Comparison of ENCODE assay signal across 1 cellular context in the genomic region with DNA sequence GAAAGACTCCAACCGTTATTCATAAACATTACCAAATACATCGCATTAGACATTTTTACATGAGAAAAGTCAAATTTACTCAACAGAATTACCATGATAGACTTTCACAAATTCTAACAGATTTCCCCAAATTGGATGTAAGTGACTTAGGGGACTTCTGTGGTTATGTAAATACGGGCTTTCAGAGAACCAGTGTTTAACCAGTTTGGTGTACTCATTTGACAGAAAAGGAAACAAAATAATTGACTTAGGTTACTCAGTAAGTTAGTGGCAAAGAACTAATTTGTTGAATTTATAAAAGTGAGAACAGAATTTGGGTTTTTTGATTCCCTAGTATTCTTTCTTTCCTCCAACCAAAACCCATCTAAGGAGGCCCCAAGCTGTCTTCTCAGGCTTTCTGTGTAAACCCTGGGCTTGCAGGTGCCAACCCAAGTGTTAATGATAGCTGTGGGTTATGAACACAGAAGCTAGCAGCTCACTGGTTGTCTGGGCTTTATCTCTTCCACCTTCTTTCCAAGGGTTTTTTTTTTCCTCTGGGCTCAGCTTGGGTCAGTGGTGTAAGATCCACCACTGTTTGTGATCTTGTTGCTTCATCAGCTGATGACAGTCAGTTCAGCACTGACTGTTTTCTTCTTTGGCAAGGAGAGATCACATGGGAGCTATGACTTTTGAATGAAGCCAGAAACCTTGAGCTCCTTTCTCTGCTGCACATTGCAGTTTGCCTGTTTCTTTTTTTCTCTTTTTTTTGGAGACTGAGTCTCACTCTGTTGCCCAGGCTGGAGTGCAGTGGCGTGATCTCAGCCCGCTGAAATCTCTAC.
A peak's percentile ranks its signal among the peaks of the same experiment; 100 is the strongest.
TF ChIP-seq lines count a peak whose summit lies in the region.

No MANE protein-coding gene starts in this region.

TF ChIP-seq in GM12878, 131 proteins besides CTCF, POLR2A, EP300 and RAD21 (continued from another document):
- TF ChIP-seq NRF1 (conservative IDR thresholded peaks at IDR 0.05; ENCODE audit: low read depth, low read length) (no peak), ZBED1 (IDR thresholded peaks at IDR 0.05; ENCODE audit: borderline replicate concordance) (no peak), SREBF1 (IDR thresholded peaks at IDR 0.05; ENCODE audit: low read length) (no peak), PAX5 (IDR thresholded peaks at IDR 0.05; ENCODE audit: borderline replicate concordance, low read depth, low read length) (no peak), MEF2A (IDR thresholded peaks at IDR 0.05; ENCODE audit: insufficient read depth, low read depth, low read length) (0 out of 2 replicates have a peak, but pooled peaks have one; percentile 26), JUND (IDR thresholded peaks at IDR 0.05; ENCODE audit: low read depth, low read length) (no peak), CHD4 (IDR thresholded peaks at IDR 0.05) (no peak), YY1 (IDR thresholded peaks at IDR 0.05; ENCODE audit: low read depth, low read length) (no peak), NR2C1 (IDR thresholded peaks at IDR 0.05) (no peak), KLF5 (IDR thresholded peaks at IDR 0.05; ENCODE audit: partially characterized antibody) (no peak), MYC (IDR thresholded peaks at IDR 0.05; ENCODE audit: insufficient read depth, insufficient read length, insufficient replicate concordance, low read length, severe bottlenecking) (no peak), ZZZ3 (IDR thresholded peaks at IDR 0.05; ENCODE audit: control insufficient read depth, insufficient read length, low read depth) (no peak), IKZF2 (IDR thresholded peaks at IDR 0.05) (peak; percentile 20 to 28; a peak in 1 of 4 replicates), FOXK2 (IDR thresholded peaks at IDR 0.05) (no peak), BCL11A (IDR thresholded peaks at IDR 0.05; ENCODE audit: low read depth, low read length) (peak; percentile 29; the same call in 1 of the 2 replicates), JUNB (IDR thresholded peaks at IDR 0.05) (no peak), ZNF217 (IDR thresholded peaks at IDR 0.05) (no peak), PML (IDR thresholded peaks at IDR 0.05; ENCODE audit: low read length) (no peak), POLR2AphosphoS2 (IDR thresholded peaks at IDR 0.05; ENCODE audit: low read depth, low read length) (no peak), ATF7 (IDR thresholded peaks at IDR 0.05; ENCODE audit: low read depth) (0 out of 2 replicates have a peak, but pooled peaks have one; percentile 25), IKZF1 (conservative IDR thresholded peaks at IDR 0.05) (no peak), RUNX3 (IDR thresholded peaks at IDR 0.05; ENCODE audit: low read length) (peak; percentile 60), NBN (IDR thresholded peaks at IDR 0.05) (no peak)
- TF ChIP-seq, protein P1, sequence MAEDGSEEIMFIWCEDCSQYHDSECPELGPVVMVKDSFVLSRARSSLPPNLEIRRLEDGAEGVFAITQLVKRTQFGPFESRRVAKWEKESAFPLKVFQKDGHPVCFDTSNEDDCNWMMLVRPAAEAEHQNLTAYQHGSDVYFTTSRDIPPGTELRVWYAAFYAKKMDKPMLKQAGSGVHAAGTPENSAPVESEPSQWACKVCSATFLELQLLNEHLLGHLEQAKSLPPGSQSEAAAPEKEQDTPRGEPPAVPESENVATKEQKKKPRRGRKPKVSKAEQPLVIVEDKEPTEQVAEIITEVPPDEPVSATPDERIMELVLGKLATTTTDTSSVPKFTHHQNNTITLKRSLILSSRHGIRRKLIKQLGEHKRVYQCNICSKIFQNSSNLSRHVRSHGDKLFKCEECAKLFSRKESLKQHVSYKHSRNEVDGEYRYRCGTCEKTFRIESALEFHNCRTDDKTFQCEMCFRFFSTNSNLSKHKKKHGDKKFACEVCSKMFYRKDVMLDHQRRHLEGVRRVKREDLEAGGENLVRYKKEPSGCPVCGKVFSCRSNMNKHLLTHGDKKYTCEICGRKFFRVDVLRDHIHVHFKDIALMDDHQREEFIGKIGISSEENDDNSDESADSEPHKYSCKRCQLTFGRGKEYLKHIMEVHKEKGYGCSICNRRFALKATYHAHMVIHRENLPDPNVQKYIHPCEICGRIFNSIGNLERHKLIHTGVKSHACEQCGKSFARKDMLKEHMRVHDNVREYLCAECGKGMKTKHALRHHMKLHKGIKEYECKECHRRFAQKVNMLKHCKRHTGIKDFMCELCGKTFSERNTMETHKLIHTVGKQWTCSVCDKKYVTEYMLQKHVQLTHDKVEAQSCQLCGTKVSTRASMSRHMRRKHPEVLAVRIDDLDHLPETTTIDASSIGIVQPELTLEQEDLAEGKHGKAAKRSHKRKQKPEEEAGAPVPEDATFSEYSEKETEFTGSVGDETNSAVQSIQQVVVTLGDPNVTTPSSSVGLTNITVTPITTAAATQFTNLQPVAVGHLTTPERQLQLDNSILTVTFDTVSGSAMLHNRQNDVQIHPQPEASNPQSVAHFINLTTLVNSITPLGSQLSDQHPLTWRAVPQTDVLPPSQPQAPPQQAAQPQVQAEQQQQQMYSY (CRISPR knock-in tag; IDR thresholded peaks at IDR 0.05) = no peak
- TF ChIP-seq, protein P2, sequence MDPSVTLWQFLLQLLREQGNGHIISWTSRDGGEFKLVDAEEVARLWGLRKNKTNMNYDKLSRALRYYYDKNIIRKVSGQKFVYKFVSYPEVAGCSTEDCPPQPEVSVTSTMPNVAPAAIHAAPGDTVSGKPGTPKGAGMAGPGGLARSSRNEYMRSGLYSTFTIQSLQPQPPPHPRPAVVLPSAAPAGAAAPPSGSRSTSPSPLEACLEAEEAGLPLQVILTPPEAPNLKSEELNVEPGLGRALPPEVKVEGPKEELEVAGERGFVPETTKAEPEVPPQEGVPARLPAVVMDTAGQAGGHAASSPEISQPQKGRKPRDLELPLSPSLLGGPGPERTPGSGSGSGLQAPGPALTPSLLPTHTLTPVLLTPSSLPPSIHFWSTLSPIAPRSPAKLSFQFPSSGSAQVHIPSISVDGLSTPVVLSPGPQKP (IDR thresholded peaks at IDR 0.05; ENCODE audit: low read depth, low read length) = no peak
- TF ChIP-seq, protein P3, sequence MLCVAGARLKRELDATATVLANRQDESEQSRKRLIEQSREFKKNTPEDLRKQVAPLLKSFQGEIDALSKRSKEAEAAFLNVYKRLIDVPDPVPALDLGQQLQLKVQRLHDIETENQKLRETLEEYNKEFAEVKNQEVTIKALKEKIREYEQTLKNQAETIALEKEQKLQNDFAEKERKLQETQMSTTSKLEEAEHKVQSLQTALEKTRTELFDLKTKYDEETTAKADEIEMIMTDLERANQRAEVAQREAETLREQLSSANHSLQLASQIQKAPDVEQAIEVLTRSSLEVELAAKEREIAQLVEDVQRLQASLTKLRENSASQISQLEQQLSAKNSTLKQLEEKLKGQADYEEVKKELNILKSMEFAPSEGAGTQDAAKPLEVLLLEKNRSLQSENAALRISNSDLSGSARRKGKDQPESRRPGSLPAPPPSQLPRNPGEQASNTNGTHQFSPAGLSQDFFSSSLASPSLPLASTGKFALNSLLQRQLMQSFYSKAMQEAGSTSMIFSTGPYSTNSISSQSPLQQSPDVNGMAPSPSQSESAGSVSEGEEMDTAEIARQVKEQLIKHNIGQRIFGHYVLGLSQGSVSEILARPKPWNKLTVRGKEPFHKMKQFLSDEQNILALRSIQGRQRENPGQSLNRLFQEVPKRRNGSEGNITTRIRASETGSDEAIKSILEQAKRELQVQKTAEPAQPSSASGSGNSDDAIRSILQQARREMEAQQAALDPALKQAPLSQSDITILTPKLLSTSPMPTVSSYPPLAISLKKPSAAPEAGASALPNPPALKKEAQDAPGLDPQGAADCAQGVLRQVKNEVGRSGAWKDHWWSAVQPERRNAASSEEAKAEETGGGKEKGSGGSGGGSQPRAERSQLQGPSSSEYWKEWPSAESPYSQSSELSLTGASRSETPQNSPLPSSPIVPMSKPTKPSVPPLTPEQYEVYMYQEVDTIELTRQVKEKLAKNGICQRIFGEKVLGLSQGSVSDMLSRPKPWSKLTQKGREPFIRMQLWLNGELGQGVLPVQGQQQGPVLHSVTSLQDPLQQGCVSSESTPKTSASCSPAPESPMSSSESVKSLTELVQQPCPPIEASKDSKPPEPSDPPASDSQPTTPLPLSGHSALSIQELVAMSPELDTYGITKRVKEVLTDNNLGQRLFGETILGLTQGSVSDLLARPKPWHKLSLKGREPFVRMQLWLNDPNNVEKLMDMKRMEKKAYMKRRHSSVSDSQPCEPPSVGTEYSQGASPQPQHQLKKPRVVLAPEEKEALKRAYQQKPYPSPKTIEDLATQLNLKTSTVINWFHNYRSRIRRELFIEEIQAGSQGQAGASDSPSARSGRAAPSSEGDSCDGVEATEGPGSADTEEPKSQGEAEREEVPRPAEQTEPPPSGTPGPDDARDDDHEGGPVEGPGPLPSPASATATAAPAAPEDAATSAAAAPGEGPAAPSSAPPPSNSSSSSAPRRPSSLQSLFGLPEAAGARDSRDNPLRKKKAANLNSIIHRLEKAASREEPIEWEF (IDR thresholded peaks at IDR 0.05; ENCODE audit: insufficient replicate concordance, low read depth, low read length) = no peak
- TF ChIP-seq, protein P4, sequence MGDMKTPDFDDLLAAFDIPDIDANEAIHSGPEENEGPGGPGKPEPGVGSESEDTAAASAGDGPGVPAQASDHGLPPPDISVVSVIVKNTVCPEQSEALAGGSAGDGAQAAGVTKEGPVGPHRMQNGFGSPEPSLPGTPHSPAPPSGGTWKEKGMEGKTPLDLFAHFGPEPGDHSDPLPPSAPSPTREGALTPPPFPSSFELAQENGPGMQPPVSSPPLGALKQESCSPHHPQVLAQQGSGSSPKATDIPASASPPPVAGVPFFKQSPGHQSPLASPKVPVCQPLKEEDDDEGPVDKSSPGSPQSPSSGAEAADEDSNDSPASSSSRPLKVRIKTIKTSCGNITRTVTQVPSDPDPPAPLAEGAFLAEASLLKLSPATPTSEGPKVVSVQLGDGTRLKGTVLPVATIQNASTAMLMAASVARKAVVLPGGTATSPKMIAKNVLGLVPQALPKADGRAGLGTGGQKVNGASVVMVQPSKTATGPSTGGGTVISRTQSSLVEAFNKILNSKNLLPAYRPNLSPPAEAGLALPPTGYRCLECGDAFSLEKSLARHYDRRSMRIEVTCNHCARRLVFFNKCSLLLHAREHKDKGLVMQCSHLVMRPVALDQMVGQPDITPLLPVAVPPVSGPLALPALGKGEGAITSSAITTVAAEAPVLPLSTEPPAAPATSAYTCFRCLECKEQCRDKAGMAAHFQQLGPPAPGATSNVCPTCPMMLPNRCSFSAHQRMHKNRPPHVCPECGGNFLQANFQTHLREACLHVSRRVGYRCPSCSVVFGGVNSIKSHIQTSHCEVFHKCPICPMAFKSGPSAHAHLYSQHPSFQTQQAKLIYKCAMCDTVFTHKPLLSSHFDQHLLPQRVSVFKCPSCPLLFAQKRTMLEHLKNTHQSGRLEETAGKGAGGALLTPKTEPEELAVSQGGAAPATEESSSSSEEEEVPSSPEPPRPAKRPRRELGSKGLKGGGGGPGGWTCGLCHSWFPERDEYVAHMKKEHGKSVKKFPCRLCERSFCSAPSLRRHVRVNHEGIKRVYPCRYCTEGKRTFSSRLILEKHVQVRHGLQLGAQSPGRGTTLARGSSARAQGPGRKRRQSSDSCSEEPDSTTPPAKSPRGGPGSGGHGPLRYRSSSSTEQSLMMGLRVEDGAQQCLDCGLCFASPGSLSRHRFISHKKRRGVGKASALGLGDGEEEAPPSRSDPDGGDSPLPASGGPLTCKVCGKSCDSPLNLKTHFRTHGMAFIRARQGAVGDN (IDR thresholded peaks at IDR 0.05) = peak; percentile 18; the same call in 1 of the 2 replicates
- TF ChIP-seq, protein P5, sequence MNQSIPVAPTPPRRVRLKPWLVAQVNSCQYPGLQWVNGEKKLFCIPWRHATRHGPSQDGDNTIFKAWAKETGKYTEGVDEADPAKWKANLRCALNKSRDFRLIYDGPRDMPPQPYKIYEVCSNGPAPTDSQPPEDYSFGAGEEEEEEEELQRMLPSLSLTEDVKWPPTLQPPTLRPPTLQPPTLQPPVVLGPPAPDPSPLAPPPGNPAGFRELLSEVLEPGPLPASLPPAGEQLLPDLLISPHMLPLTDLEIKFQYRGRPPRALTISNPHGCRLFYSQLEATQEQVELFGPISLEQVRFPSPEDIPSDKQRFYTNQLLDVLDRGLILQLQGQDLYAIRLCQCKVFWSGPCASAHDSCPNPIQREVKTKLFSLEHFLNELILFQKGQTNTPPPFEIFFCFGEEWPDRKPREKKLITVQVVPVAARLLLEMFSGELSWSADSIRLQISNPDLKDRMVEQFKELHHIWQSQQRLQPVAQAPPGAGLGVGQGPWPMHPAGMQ (IDR thresholded peaks at IDR 0.05; ENCODE audit: borderline replicate concordance) = no peak
- TF ChIP-seq, protein P6, sequence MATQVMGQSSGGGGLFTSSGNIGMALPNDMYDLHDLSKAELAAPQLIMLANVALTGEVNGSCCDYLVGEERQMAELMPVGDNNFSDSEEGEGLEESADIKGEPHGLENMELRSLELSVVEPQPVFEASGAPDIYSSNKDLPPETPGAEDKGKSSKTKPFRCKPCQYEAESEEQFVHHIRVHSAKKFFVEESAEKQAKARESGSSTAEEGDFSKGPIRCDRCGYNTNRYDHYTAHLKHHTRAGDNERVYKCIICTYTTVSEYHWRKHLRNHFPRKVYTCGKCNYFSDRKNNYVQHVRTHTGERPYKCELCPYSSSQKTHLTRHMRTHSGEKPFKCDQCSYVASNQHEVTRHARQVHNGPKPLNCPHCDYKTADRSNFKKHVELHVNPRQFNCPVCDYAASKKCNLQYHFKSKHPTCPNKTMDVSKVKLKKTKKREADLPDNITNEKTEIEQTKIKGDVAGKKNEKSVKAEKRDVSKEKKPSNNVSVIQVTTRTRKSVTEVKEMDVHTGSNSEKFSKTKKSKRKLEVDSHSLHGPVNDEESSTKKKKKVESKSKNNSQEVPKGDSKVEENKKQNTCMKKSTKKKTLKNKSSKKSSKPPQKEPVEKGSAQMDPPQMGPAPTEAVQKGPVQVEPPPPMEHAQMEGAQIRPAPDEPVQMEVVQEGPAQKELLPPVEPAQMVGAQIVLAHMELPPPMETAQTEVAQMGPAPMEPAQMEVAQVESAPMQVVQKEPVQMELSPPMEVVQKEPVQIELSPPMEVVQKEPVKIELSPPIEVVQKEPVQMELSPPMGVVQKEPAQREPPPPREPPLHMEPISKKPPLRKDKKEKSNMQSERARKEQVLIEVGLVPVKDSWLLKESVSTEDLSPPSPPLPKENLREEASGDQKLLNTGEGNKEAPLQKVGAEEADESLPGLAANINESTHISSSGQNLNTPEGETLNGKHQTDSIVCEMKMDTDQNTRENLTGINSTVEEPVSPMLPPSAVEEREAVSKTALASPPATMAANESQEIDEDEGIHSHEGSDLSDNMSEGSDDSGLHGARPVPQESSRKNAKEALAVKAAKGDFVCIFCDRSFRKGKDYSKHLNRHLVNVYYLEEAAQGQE (IDR thresholded peaks at IDR 0.05; ENCODE audit: low read depth, low read length) = no peak
